ENCODE assay signal across 13 cellular contexts in the genomic region with DNA sequence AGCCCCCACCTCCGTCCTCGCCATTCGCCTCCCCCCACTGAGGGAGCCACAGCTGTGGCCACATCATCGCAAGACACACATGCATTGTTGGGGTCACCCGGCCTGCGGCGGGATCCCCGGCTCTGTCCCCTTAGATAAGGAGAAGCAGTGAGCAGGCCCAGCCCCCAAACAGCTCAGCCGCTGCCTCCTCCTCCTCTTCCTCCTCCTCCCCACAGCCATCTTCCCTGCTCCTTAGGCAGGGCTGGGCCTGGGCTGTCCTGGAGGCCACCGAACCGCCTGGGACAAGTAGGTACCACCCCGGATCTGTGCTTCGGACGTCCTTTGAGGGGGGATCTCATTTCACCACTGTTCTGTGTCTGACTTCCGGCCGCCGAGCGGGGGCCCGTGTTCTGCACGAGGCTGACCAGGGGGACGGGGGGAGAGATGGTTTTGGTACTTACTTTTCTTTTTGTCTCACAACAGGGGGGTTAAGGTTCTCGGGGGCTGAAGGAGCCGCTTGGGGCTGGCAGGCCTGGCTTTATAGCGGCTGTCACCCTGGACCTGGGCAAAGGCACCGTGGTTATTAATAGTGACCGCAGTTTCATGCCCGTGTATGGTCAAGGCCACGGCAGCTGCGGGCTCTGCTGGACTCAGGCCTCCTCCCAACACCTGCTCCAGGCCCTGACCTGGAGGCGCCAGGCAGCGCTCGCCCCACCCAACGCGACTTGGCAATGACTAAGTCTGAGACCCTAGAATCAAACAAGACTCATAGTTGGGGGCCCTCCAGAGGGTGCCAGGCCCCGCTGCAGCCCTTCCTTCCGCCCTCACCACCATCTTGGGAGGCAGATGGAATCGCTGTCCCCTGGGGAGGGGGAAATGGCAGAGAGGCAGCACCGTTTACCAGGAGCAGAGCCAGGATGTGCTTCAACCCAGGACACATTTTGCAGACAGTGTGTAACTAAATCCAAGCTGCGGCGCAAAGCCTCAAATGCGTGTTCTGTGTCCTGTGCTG. TPM values are rescaled to one million over a fixed set of nuclear protein-coding genes. Genes with fewer than 3 reads are reported as not detected.
A peak's percentile ranks its signal among the peaks of the same experiment; 100 is the strongest.
DNase-seq lines count a peak whose midpoint lies in the region; ATAC-seq and TF ChIP-seq lines count a peak whose summit lies in the region.
"Had no signal": no experiment of that assay in that cellular context is flagged by ENCODE, and none has a peak within 500 bp of the region (broad histone marks: within the 10 kb centered on the region; RNA-seq: fewer than 3 reads in every experiment).

No MANE protein-coding gene starts in this region.

- H3K27me3 Mint-ChIP-seq in activated naive CD8-positive, alpha-beta T cell treated with anti-CD3 and anti-CD28 coated beads, Interleukin-2, amount 10 ng/mL, durations not matched to agents 7 days and 5 days = no peaks in the 10 kb centered on the region

- H3K27ac ChIP-seq in lower lobe of right lung (peak overlapping the region; percentile 49), testis (peak overlapping the region in 1 of 2 donors; percentile 4)
- H3K27ac ChIP-seq: 22Rv1, SK-N-MC had no signal

- no peaks in the 10 kb centered on the region for H3K9me3 Mint-ChIP-seq in activated naive CD8-positive, alpha-beta T cell treated with anti-CD3 and anti-CD28 coated beads, Interleukin-2, amount 10 ng/mL, durations not matched to agents 7 days and 5 days

- TF ChIP-seq CTCF in lower lobe of right lung (IDR thresholded peaks at IDR 0.05) (no peak), testis (IDR thresholded peaks at IDR 0.05) (no peak)

- peak overlapping the region; percentile 77 for H3K27ac Mint-ChIP-seq in activated naive CD8-positive, alpha-beta T cell treated with anti-CD3 and anti-CD28 coated beads, Interleukin-2, amount 10 ng/mL, durations not matched to agents 7 days and 5 days

- H3K9me3 ChIP-seq in lower lobe of right lung = no peaks in the 10 kb centered on the region
- H3K9me3 ChIP-seq in testis = no peaks in the 10 kb centered on the region
- H3K9me3 ChIP-seq: adrenal gland had no signal

- H3K4me1 ChIP-seq in lower lobe of right lung (peaks cover 6% of the 10 kb centered on the region), testis (peaks cover 18% of the 10 kb centered on the region)

- H3K4me3 ChIP-seq in lower lobe of right lung (peak overlapping the region; percentile 29), testis (no peak overlapping the region)
- H3K4me3 ChIP-seq: adrenal gland, SK-N-MC had no signal

- H3K36me3 ChIP-seq in lower lobe of right lung (peaks cover 7% of the 10 kb centered on the region), testis (ENCODE audit: low read depth, missing control alignments) (no peaks in the 10 kb centered on the region)
- H3K36me3 ChIP-seq: adrenal gland had no signal

- peak overlapping the region; percentile 76 for H3K4me3 Mint-ChIP-seq in activated naive CD8-positive, alpha-beta T cell treated with anti-CD3 and anti-CD28 coated beads, Interleukin-2, amount 10 ng/mL, durations not matched to agents 7 days and 5 days

- 31 to 42% methylated on average over 29 to 36 of the region's 41 CpGs for WGBS in testis, 2 donors

- DNase-seq in DMS53 (lab: John Stamatoyannopoulos, UW) (peak; percentile 16), DMS53 treated with DMSO at 0.1 percent for 48 hours (lab: John Stamatoyannopoulos, UW; ENCODE audit: unreplicated experiment) (no peak), lower lobe of right lung (no peak), testis (peak; percentile 54), NOMO-1 (lab: John Stamatoyannopoulos, UW; ENCODE audit: unreplicated experiment in 2 of 2) (no peak), DMS153 (lab: John Stamatoyannopoulos, UW) (no peak)
- DNase-seq in activated naive CD8-positive, alpha-beta T cell treated with anti-CD3 and anti-CD28 coated beads, Interleukin-2, amount 10 ng/mL, durations not matched to agents 7 days and 5 days = peak; percentile 43
- DNase-seq: stimulated activated CD4-positive, alpha-beta T cell treated with anti-CD3 and anti-CD28 coated beads, Interleukin-15, amount 100 ng/mL, for 24 hours had no signal

- intact Hi-C loops in lower lobe of right lung (cut with DNase I) = no loop called here
- intact Hi-C loops in testis (cut with DNase I; ENCODE audit: low total_unique reads) = no loop called here

- POLR2A ChIA-PET in activated naive CD8-positive, alpha-beta T cell treated with anti-CD3 and anti-CD28 coated beads, Interleukin-2, amount 10 ng/mL, durations not matched to agents 7 days and 5 days (lab: Charles Lee) = no interaction called here

- TF ChIP-seq POLR2A in testis (IDR thresholded peaks at IDR 0.05) = no peak

- ATAC-seq in activated naive CD8-positive, alpha-beta T cell treated with anti-CD3 and anti-CD28 coated beads, Interleukin-2, amount 10 ng/mL, durations not matched to agents 7 days and 5 days (ENCODE audit: low read depth) = peak; percentile 25
- ATAC-seq in lower lobe of right lung = peak; percentile 4 to 30
- ATAC-seq in HG03139 (IDR thresholded peaks at IDR 0.05; ENCODE audit: unreplicated experiment) = no peak

- no peaks in the 10 kb centered on the region for H3K36me3 Mint-ChIP-seq in activated naive CD8-positive, alpha-beta T cell treated with anti-CD3 and anti-CD28 coated beads, Interleukin-2, amount 10 ng/mL, durations not matched to agents 7 days and 5 days

- peaks cover 5% of the 10 kb centered on the region for H3K4me1 Mint-ChIP-seq in activated naive CD8-positive, alpha-beta T cell treated with anti-CD3 and anti-CD28 coated beads, Interleukin-2, amount 10 ng/mL, durations not matched to agents 7 days and 5 days

- H3K27me3 ChIP-seq in lower lobe of right lung (ENCODE audit: low read depth) = no peaks in the 10 kb centered on the region
- no peaks in the 10 kb centered on the region for H3K27me3 ChIP-seq in testis
- H3K27me3 ChIP-seq: adrenal gland had no signal

RNA-seq across cellular contexts. Expression of a gene that starts 18.3 kb away (rescaled TPM):
- total RNA-seq in activated naive CD8-positive, alpha-beta T cell treated with anti-CD3 and anti-CD28 coated beads, Interleukin-2, amount 10 ng/mL, durations not matched to agents 7 days and 5 days = not detected
- total RNA-seq in lower lobe of right lung = not detected
- 1 to 10 TPM; 1.7 to 3.2 TPM for total RNA-seq in testis
- 1.7 TPM for polyA plus RNA-seq in testis (ENCODE audit: insufficient read depth, low read depth, low replicate concordance)
- total RNA-seq: H4 had no signal

RNA-seq across cellular contexts. Expression of a gene that starts 19.7 kb away (rescaled TPM):
- total RNA-seq in activated naive CD8-positive, alpha-beta T cell treated with anti-CD3 and anti-CD28 coated beads, Interleukin-2, amount 10 ng/mL, durations not matched to agents 7 days and 5 days = 10 to 100 TPM; 44.8 to 49.8 TPM
- total RNA-seq in lower lobe of right lung (50.5 TPM), testis (100 to 1,000 TPM; 102 to 111 TPM)
- polyA plus RNA-seq in testis (ENCODE audit: insufficient read depth, low read depth, low replicate concordance) = 89.8 TPM

RNA-seq across cellular contexts. Expression of a gene that starts 34.1 kb away (rescaled TPM):
- total RNA-seq in activated naive CD8-positive, alpha-beta T cell treated with anti-CD3 and anti-CD28 coated beads, Interleukin-2, amount 10 ng/mL, durations not matched to agents 7 days and 5 days = 1,000 to 10,000 TPM; 1,510 to 1,513 TPM
- total RNA-seq in lower lobe of right lung (1,984 TPM), testis (1,000 to 10,000 TPM in 1 of 2 donors, 100 to 1,000 TPM in 1; 909 to 1,599 TPM)
- polyA plus RNA-seq in testis (ENCODE audit: insufficient read depth, low read depth, low replicate concordance) = 1,429 TPM

RNA-seq across cellular contexts. Expression of a gene that starts 56.4 kb away (rescaled TPM):
- total RNA-seq in activated naive CD8-positive, alpha-beta T cell treated with anti-CD3 and anti-CD28 coated beads, Interleukin-2, amount 10 ng/mL, durations not matched to agents 7 days and 5 days = 10 to 100 TPM; 32.1 to 38.3 TPM
- total RNA-seq in lower lobe of right lung (27.6 TPM), testis (10 to 100 TPM; 89.1 to 94.5 TPM)
- 142 TPM for polyA plus RNA-seq in testis (ENCODE audit: insufficient read depth, low read depth, low replicate concordance)

Comparison
In these comparisons a context has a peak if more than half of its experiments do, and no peak if none do; other contexts are left out.
1. DNase-seq: peak in DMS53 (single experiment), activated naive CD8-positive, alpha-beta T cell treated with anti-CD3 and anti-CD28 coated beads, Interleukin-2, amount 10 ng/mL, durations not matched to agents 7 days and 5 days (single experiment) and testis (single experiment); none in DMS53 treated with DMSO at 0.1 percent for 48 hours (single experiment), lower lobe of right lung (single experiment), NOMO-1 (0 of 2) and DMS153 (single experiment).